ENCODE assay signal across 8 cellular contexts in the genomic region with DNA sequence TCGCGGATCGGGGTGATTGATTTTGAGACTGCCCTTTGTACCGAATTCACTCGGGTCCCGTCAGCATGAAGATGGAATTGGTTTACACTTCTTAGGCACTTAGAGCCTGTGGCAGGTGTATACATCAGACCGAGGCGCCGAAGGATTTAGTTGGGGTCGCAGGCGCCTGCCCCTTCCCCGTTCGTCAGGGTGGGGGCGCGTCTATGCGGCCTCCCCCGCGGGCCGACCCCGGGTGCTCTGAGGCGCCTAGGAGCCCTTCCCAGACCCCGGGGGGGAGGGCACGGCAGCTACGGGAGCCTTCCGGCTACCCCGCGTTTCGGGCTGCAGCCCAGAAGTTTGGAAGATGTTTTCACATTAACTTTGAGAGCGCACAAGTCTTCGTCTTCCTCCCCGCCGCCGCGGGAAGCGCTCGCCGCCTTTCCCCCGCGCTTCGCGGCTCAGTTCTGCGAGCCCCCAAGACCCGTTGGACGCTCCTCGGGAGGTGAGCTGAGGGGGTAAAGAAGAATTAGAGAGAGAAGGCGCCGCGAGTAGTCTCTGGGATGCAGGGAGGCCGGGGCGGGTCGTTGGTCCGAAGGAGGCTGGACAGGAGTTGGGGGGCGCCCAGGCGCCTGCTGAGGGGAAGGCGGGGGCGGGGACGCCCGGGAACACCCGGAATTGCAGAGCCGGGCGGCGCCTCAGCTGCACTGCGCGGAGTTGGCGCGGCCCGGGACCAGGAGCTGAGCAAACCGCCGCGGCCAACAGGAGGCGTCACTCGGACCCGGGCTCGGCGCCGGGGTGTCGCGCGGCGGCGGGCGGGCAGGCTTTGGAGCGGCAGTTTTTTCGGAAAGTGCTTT. TPM values are rescaled to one million over a fixed set of nuclear protein-coding genes. Genes with fewer than 3 reads are reported as not detected.
A peak's percentile ranks its signal among the peaks of the same experiment; 100 is the strongest.
DNase-seq lines count a peak whose midpoint lies in the region; ATAC-seq and TF ChIP-seq lines count a peak whose summit lies in the region.

No MANE protein-coding gene starts in this region.

- TF ChIP-seq CTCF in GM10266 (IDR thresholded peaks at IDR 0.05; ENCODE audit: control insufficient read depth, insufficient read depth, low read depth, missing control alignments) = peak; percentile 48

- peak; percentile 2 to 3 for ATAC-seq in activated CD4-positive, CD25-positive, alpha-beta regulatory T cell treated with anti-CD3 and anti-CD28 coated beads, Interleukin-2, amount 50 U/mL, for 24 hours
- no peak for ATAC-seq in GM19328 (IDR thresholded peaks at IDR 0.05; ENCODE audit: unreplicated experiment)
- ATAC-seq in GM18511 (IDR thresholded peaks at IDR 0.05; ENCODE audit: unreplicated experiment) = no peak

- DNase-seq in GM10266 (ENCODE audit: extremely low spot score) = peak; percentile 38
- DNase-seq in LHCN-M2 (ENCODE audit: low read depth) = peak; percentile 56
- peak; percentile 20 for DNase-seq in cerebellum (ENCODE audit: low spot score)
- peak; percentile 58 for DNase-seq in kidney tubule cell (ENCODE audit: low spot score)
- DNase-seq in stimulated activated CD4-positive, alpha-beta T cell treated with anti-CD3 and anti-CD28 coated beads, Interleukin-15, amount 100 ng/mL, for 24 hours = peak; percentile 62

RNA-seq across cellular contexts. Expression of a gene that starts 0.7 kb away (rescaled TPM):
- total RNA-seq in LHCN-M2 (2014; rRNA removed) (89.9 and 103 TPM in 2 replicates), cerebellum (17.7 TPM)
- 32.7 TPM for polyA plus RNA-seq in LHCN-M2 (2012)

Comparison
In these comparisons a context has a peak if more than half of its experiments do, and no peak if none do; other contexts are left out.
1. ATAC-seq: peak in activated CD4-positive, CD25-positive, alpha-beta regulatory T cell treated with anti-CD3 and anti-CD28 coated beads, Interleukin-2, amount 50 U/mL, for 24 hours (2 of 2); none in GM19328 (single experiment) and GM18511 (single experiment).
2. Peak in every context shown above with its lines, with median percentiles within 50 percentile points of each other: DNase-seq.